In the genomic region with DNA sequence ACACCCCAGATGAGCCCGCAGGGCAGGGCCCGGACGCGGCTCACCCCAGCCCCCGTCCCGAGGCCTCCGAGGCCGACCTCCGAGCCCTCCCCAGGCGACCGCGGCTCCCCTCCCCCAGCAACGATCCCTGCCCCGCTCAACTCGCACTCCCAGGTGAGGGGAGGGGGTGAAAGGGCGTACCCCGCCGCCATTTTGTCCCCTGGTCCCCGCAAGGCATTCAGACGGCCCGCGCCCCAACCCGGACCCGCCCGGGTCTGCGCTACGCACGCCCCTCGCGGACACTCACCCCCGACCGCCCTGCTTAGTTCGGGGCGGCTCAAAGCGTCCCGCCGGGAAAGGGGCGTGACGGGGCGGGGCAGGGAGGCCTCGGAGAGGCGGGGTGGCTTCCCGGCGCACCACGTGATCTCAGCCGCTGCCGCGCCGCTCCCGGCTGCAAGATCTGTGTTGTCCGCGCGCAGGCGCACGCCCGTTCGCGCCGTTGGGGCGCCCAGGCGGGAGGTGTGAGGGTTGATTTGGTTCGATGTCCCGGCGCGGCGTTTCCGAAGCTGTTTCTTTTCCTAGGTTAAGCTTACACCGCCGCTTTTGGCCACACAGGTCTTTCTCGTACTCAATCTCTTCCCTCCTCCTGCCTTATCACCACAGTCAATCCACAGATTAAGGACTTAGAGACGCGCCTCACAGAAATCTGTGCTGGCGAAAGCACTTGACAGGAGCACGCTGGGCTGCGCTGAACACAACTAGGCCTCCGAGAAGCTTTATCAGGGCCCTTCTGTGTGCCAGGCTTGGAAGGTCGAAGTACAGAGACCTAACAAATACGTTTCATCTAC, we compare ENCODE assay signal across 8 cellular contexts. TPM values are rescaled to one million over a fixed set of nuclear protein-coding genes. Genes with fewer than 3 reads are reported as not detected.
DNase-seq lines count a peak whose midpoint lies in the region; ATAC-seq and TF ChIP-seq lines count a peak whose summit lies in the region.

SCAPER (minus strand) TSS at position 328 of the 827 bp plus-strand sequence. CDS start 21,523 bp downstream, outside the sequence.

- ATAC-seq in HG02642 (IDR thresholded peaks at IDR 0.05; ENCODE audit: poor library complexity, unreplicated experiment), result peak; percentile 91
- ATAC-seq in activated naive CD8-positive, alpha-beta T cell treated with anti-CD3 and anti-CD28 coated beads, Interleukin-2, amount 50 U/mL, for 24 hours, result peak; percentile 85

- peaks cover 3% of the 10 kb centered on the region for H3K36me3 Mint-ChIP-seq in activated naive CD8-positive, alpha-beta T cell treated with anti-CD3 and anti-CD28 coated beads, Interleukin-2, amount 50 U/mL, for 24 hours (ENCODE audit: low read depth)

- H3K4me2 ChIP-seq in trophoblast cell (ENCODE audit: low read length), result peak within 1 kb of the TSS; percentile 90

- H3K36me3 ChIP-seq in trophoblast cell (ENCODE audit: control insufficient read depth in 1 of 2, insufficient read depth in 2 of 2, low read length in 2 of 2), result no peaks in the 10 kb centered on the region
- no peaks in the 10 kb centered on the region for H3K36me3 ChIP-seq in tibial nerve

- H3K14ac ChIP-seq in trophoblast cell (ENCODE audit: low read length), result peak within 1 kb of the TSS; percentile 32

- peak within 1 kb of the TSS; percentile 25 for H3K4ac ChIP-seq in trophoblast cell (ENCODE audit: low read depth, low read length)

- peak within 1 kb of the TSS; percentile 1 for H2BK12ac ChIP-seq in trophoblast cell (ENCODE audit: low read length)

- H4K91ac ChIP-seq in trophoblast cell (ENCODE audit: low read depth, low read length), result peak within 1 kb of the TSS; percentile 40

- peak within 1 kb of the TSS; percentile 88 for H3K27ac Mint-ChIP-seq in activated naive CD8-positive, alpha-beta T cell treated with anti-CD3 and anti-CD28 coated beads, Interleukin-2, amount 50 U/mL, for 24 hours

- H2BK120ac ChIP-seq in trophoblast cell (ENCODE audit: insufficient read depth, low read length, poor library complexity), result peak within 1 kb of the TSS; percentile 54

- H3K27me3 ChIP-seq in trophoblast cell (ENCODE audit: insufficient read depth, low read length), result no peaks in the 10 kb centered on the region
- no peaks in the 10 kb centered on the region for H3K27me3 ChIP-seq in tibial nerve

- peak within 1 kb of the TSS; percentile 70 for H4K8ac ChIP-seq in trophoblast cell (ENCODE audit: low read depth, low read length)

- peak within 1 kb of the TSS; percentile 86 for H3K4me3 ChIP-seq in GM12864 (ENCODE audit: low read depth, low read length)
- H3K4me3 ChIP-seq in trophoblast cell (ENCODE audit: low read depth, low read length), result peak within 1 kb of the TSS; percentile 88
- H3K4me3 ChIP-seq in tibial nerve, result peak within 1 kb of the TSS; percentile 86 to 100 (median 94)

- H3K27me3 Mint-ChIP-seq in activated naive CD8-positive, alpha-beta T cell treated with anti-CD3 and anti-CD28 coated beads, Interleukin-2, amount 50 U/mL, for 24 hours, result no peaks in the 10 kb centered on the region

- H2BK5ac ChIP-seq in trophoblast cell (ENCODE audit: low read depth, low read length, poor library complexity), result peak within 1 kb of the TSS; percentile 53

- peaks cover 7% of the 10 kb centered on the region for H3K79me1 ChIP-seq in trophoblast cell (ENCODE audit: low read length)

- H2AFZ ChIP-seq in trophoblast cell (ENCODE audit: insufficient read depth, low read length, poor library complexity), result peak within 1 kb of the TSS; percentile 78

- H3K27ac ChIP-seq in trophoblast cell (ENCODE audit: low read depth, low read length) (peak within 1 kb of the TSS; percentile 28), tibial nerve (peak within 1 kb of the TSS; percentile 93 to 99 (median 96))

- no peak for TF ChIP-seq CTCF in GM12864 (IDR thresholded peaks at IDR 0.05; ENCODE audit: low read depth, low read length, missing control alignments)
- TF ChIP-seq CTCF in tibial nerve (IDR thresholded peaks at IDR 0.05), result peak in 2 of 5 experiments; percentile 32 to 62

- H3K18ac ChIP-seq in trophoblast cell (ENCODE audit: low read length), result peak within 1 kb of the TSS; percentile 52

- no peak within 1 kb of the TSS for H3K23ac ChIP-seq in trophoblast cell (ENCODE audit: low read length)

- H4K12ac ChIP-seq in trophoblast cell (ENCODE audit: low read depth, low read length), result peak within 1 kb of the TSS; percentile 64

- no peaks in the 10 kb centered on the region for H3K9me3 ChIP-seq in trophoblast cell (ENCODE audit: insufficient read depth, low read depth, low read length)
- no peaks in the 10 kb centered on the region for H3K9me3 ChIP-seq in tibial nerve

- intact Hi-C loops in cardiac septum (cut with DNase I), result loop anchor here (1.0 kb wide), 1 partner anchor 26 kb away; the partner anchor contains the start of gene RCN2

- H3K4me1 ChIP-seq in trophoblast cell (ENCODE audit: control insufficient read depth in 1 of 2, insufficient read depth in 2 of 2, low read length in 2 of 2), result peaks cover 2 to 6% of the 10 kb centered on the region in 2 experiments
- H3K4me1 ChIP-seq in tibial nerve, result peaks cover 0 to 29% (median 11%) of the 10 kb centered on the region in 4 donors

- peak; percentile 71 to 94 for TF ChIP-seq EP300 in tibial nerve (IDR thresholded peaks at IDR 0.05)

- peak; percentile 62 to 90 for TF ChIP-seq POLR2A in tibial nerve (IDR thresholded peaks at IDR 0.05)

- H3K4me1 Mint-ChIP-seq in activated naive CD8-positive, alpha-beta T cell treated with anti-CD3 and anti-CD28 coated beads, Interleukin-2, amount 50 U/mL, for 24 hours, result peaks cover 35% of the 10 kb centered on the region

- H3K9ac ChIP-seq in trophoblast cell (ENCODE audit: low read length), result peak within 1 kb of the TSS; percentile 75

- H3K9me3 Mint-ChIP-seq in activated naive CD8-positive, alpha-beta T cell treated with anti-CD3 and anti-CD28 coated beads, Interleukin-2, amount 50 U/mL, for 24 hours, result no peaks in the 10 kb centered on the region

- peak within 1 kb of the TSS; percentile 89 for H3K4me3 Mint-ChIP-seq in activated naive CD8-positive, alpha-beta T cell treated with anti-CD3 and anti-CD28 coated beads, Interleukin-2, amount 50 U/mL, for 24 hours

- H3K79me2 ChIP-seq in trophoblast cell (ENCODE audit: control insufficient read depth, insufficient read depth, low read length, poor library complexity), result peaks cover 4% of the 10 kb centered on the region

- no peak within 1 kb of the TSS for H2AK5ac ChIP-seq in trophoblast cell (ENCODE audit: low read length)

- WGBS in trophoblast cell (ENCODE audit: extremely low coverage, insufficient coverage, insufficient read length), result no CpG with 5 or more reads among the region's 78 CpGs
- 0% methylated on average over 27 to 50 of the region's 78 CpGs for WGBS in tibial nerve, 2 donors

- DNase-seq in GM12864 (ENCODE audit: low read depth), result peak; percentile 79
- peak; percentile 75 for DNase-seq in NCI-H128 (lab: John Stamatoyannopoulos, UW; ENCODE audit: unreplicated experiment)
- peak; percentile 82 for DNase-seq in SW480 (ENCODE audit: low spot score)
- DNase-seq in activated naive CD8-positive, alpha-beta T cell treated with anti-CD3 and anti-CD28 coated beads, Interleukin-2, amount 50 U/mL, for 24 hours, result peak; percentile 95
- peak; percentile 98 for DNase-seq in cardiac septum (ENCODE audit: low spot score)
- peak; percentile 86 to 91 for DNase-seq in trophoblast cell
- DNase-seq in tibial nerve (ENCODE audit: low spot score in 2 of 2), result peak; percentile 85 to 86

RNA-seq across cellular contexts. Expression of gene SCAPER, which starts in this region (rescaled TPM):
- total RNA-seq in cardiac septum, result 31.9 TPM
- 5.5 and 5.9 TPM in 2 replicates for polyA plus RNA-seq in trophoblast cell (2013)
- 10 to 100 TPM; 25.5 to 45.3 (median 37.3) TPM for total RNA-seq in tibial nerve

Comparison
In these comparisons a context has a peak if more than half of its experiments do, and no peak if none do; other contexts are left out.
1. Peak in every context shown above with its lines: DNase-seq, ATAC-seq, H3K4me3 ChIP-seq and H3K27ac ChIP-seq.